ENCODE assay signal across 25 cellular contexts in genomic region chr15:63260786-63261185, GRCh38.
"Had no signal": no experiment of that assay in that cellular context is flagged by ENCODE, and none has a peak within 500 bp of the region (broad histone marks: within the 10 kb centered on the region; RNA-seq: fewer than 3 reads in every experiment).

No MANE protein-coding gene starts in this region.

- H3K4me3 ChIP-seq: coronary artery, hepatocyte, left ventricle myocardium inferior, pancreas, psoas muscle, testis, uterus had no signal

- H3K4me3 Mint-ChIP-seq: activated CD4-positive, alpha-beta memory T cell treated with anti-CD3 and anti-CD28 coated beads for 36 hours; immature natural killer cell; nephron; stimulated activated naive B cell treated with anti-CD40 and anti-IgM and Interleukin-4, amounts not matched to agents 10 μg/mL and 1 μg/mL and 100 μg/mL, for 72 hours had no signal

- H3K9me3 Mint-ChIP-seq: activated CD4-positive, alpha-beta memory T cell treated with anti-CD3 and anti-CD28 coated beads for 36 hours; activated naive CD4-positive, alpha-beta T cell treated with anti-CD3 and anti-CD28 coated beads, Interleukin-2, amount 50 U/mL, for 72 hours; immature natural killer cell; nephron; stimulated activated naive B cell treated with anti-CD40 and anti-IgM and Interleukin-4, amounts not matched to agents 10 μg/mL and 1 μg/mL and 100 μg/mL, for 72 hours had no signal

- FAIRE-seq: bronchial epithelial cell, endometrium, pancreas had no signal

- H3K36me3 ChIP-seq: pancreas, uterus had no signal

- DNase-seq: activated CD4-positive, alpha-beta memory T cell treated with anti-CD3 and anti-CD28 coated beads for 36 hours; activated CD4-positive, alpha-beta T cell treated with anti-CD3 and anti-CD28 coated beads for 48 hours; activated gamma-delta T cell; effector CD4-positive, alpha-beta T cell; glutamatergic neuron; immature natural killer cell; left ventricle myocardium inferior; mammary epithelial cell; pancreas; psoas muscle; small intestine; stimulated activated CD4-positive, alpha-beta T cell treated with anti-CD3 and anti-CD28 coated beads, Interleukin-15, amount 100 ng/mL, for 24 hours; stimulated activated CD8-positive, alpha-beta memory T cell treated with anti-CD3 and anti-CD28 coated beads, Interleukin-4, amount 100 ng/mL, for 48 hours; stimulated activated naive B cell treated with anti-CD40 and anti-IgM and Interleukin-4, amounts not matched to agents 10 μg/mL and 1 μg/mL and 100 μg/mL, for 72 hours; T1000; testis; trophoblast cell; uterus had no signal

- H3K4me1 ChIP-seq: left ventricle myocardium inferior, psoas muscle, testis, uterus had no signal

- H3K9me3 ChIP-seq: left ventricle myocardium inferior, pancreas, psoas muscle, testis, uterus had no signal

- H3K27ac Mint-ChIP-seq: activated CD4-positive, alpha-beta memory T cell treated with anti-CD3 and anti-CD28 coated beads for 36 hours had no signal

- H3K27me3 ChIP-seq: hepatocyte, pancreas, testis, uterus had no signal

- H3K27me3 Mint-ChIP-seq: activated CD4-positive, alpha-beta memory T cell treated with anti-CD3 and anti-CD28 coated beads for 36 hours; stimulated activated naive B cell treated with anti-CD40 and anti-IgM and Interleukin-4, amounts not matched to agents 10 μg/mL and 1 μg/mL and 100 μg/mL, for 72 hours had no signal

- ATAC-seq: activated naive CD4-positive, alpha-beta T cell treated with anti-CD3 and anti-CD28 coated beads, Interleukin-2, amount 50 U/mL, for 72 hours; pancreas; psoas muscle; sciatic nerve; stimulated activated naive B cell treated with anti-CD40 and anti-IgM and Interleukin-4, amounts not matched to agents 10 μg/mL and 1 μg/mL and 100 μg/mL, for 72 hours had no signal

- H3K27ac ChIP-seq: coronary artery, hepatocyte, left ventricle myocardium inferior, pancreas, psoas muscle, testis, uterus had no signal
